16 cellular contexts compared by ENCODE assay signal in genomic region chr2:118584877-118585276, GRCh38.
DNase-seq lines count a peak whose midpoint lies in the region; TF ChIP-seq lines count a peak whose summit lies in the region.
"Had no signal": no experiment of that assay in that cellular context is flagged by ENCODE, and none has a peak within 500 bp of the region (broad histone marks: within the 10 kb centered on the region; RNA-seq: fewer than 3 reads in every experiment).

No MANE protein-coding gene starts in this region.

- intact Hi-C loops in esophagus squamous epithelium (cut with DNase I): no loop called here
- intact Hi-C loops in mammary epithelial cell (cut with micrococcal nuclease): no loop called here

- no peak overlapping the region for H2BK15ac ChIP-seq in mesendoderm (replicated peaks; ENCODE audit: low read depth)

- DNase-seq in astrocyte of the cerebellum (ENCODE audit: low read depth): peak; percentile 28
- DNase-seq in mesendoderm: peak; percentile 31
- no peak for DNase-seq in smooth muscle cell (lab: John Stamatoyannopoulos, UW; ENCODE audit: unreplicated experiment)
- DNase-seq in esophagus squamous epithelium (lab: John Stamatoyannopoulos, UW): no peak
- DNase-seq in BE2C: no peak
- DNase-seq in mammary epithelial cell: no peak
- DNase-seq: Caco-2; CD4-positive, CD25-positive, alpha-beta regulatory T cell; CD8-positive, alpha-beta T cell; DMS153; DND-41; GM23248; HFFc6 had no signal

- H2BK120ac ChIP-seq in mesendoderm (ENCODE audit: low read depth, low read length): no peak overlapping the region

- TF ChIP-seq CTCF in astrocyte of the cerebellum (IDR thresholded peaks at IDR 0.05; ENCODE audit: low read depth, low read length, missing control alignments): no peak
- no peak for TF ChIP-seq CTCF in smooth muscle cell (IDR thresholded peaks at IDR 0.05; ENCODE audit: borderline replicate concordance, insufficient read depth, poor library complexity, severe bottlenecking)
- no peak for TF ChIP-seq CTCF in esophagus squamous epithelium (IDR thresholded peaks at IDR 0.05)
- no peak for TF ChIP-seq CTCF in BE2C (IDR thresholded peaks at IDR 0.05; ENCODE audit: low read depth, low read length)
- TF ChIP-seq CTCF in mammary epithelial cell (conservative IDR thresholded peaks at IDR 0.05 in 1 of 2, IDR thresholded peaks at IDR 0.05 in 1 of 2; ENCODE audit: extremely low read depth in 1 of 2, insufficient read depth in 1 of 2, low read depth in 1 of 2, low read length in 2 of 2): no peak

- H3K4ac ChIP-seq in mesendoderm (ENCODE audit: low read depth, low read length): no peak overlapping the region

- H3K27me3 ChIP-seq in mesendoderm (ENCODE audit: insufficient read depth, low read length, poor library complexity) (no peaks in the 10 kb centered on the region), smooth muscle cell (ENCODE audit: low read depth) (no peaks in the 10 kb centered on the region), esophagus squamous epithelium (no peaks in the 10 kb centered on the region), BE2C (no peaks in the 10 kb centered on the region), mammary epithelial cell (ENCODE audit: insufficient read depth, low read length) (no peaks in the 10 kb centered on the region)
- H3K27me3 ChIP-seq: BLaER1 had no signal

- H3K79me1 ChIP-seq in mesendoderm (ENCODE audit: low read length): no peaks in the 10 kb centered on the region

- CTCF ChIA-PET in mammary epithelial cell (lab: Charles Lee; ENCODE audit: low non-redundant PET): no interaction called here

- H3K9me3 ChIP-seq in smooth muscle cell (replicated peaks; ENCODE audit: low read depth): no peaks in the 10 kb centered on the region
- no peaks in the 10 kb centered on the region for H3K9me3 ChIP-seq in esophagus squamous epithelium
- no peaks in the 10 kb centered on the region for H3K9me3 ChIP-seq in BE2C
- no peaks in the 10 kb centered on the region for H3K9me3 ChIP-seq in mammary epithelial cell (replicated peaks; ENCODE audit: insufficient read depth, low read length)
- H3K9me3 ChIP-seq: BLaER1, Caco-2, HAP-1 had no signal

- dilution Hi-C loops in mammary epithelial cell (cut with HindIII; ENCODE audit: low sequenced_read_pairs): no loop called here

- no peak overlapping the region for H3K23ac ChIP-seq in mesendoderm (ENCODE audit: low read length)

- H3K79me2 ChIP-seq in mesendoderm (ENCODE audit: control insufficient read depth, insufficient read depth, low read length) (no peaks in the 10 kb centered on the region), smooth muscle cell (ENCODE audit: low read depth) (no peaks in the 10 kb centered on the region), mammary epithelial cell (ENCODE audit: insufficient read depth, low read length) (no peaks in the 10 kb centered on the region)

- no peak overlapping the region for H3K56ac ChIP-seq in mesendoderm (ENCODE audit: low read length)

- H2AFZ ChIP-seq in smooth muscle cell (ENCODE audit: low read depth) (no peak overlapping the region), mammary epithelial cell (ENCODE audit: low read depth, low read length) (no peak overlapping the region)
- H2AFZ ChIP-seq: GM23248 had no signal

- no CpG with 5 or more reads among the region's 6 CpGs for WGBS in mesendoderm (ENCODE audit: extremely low coverage, insufficient coverage, low lambda C conversion rate)
- 37% methylated on average over 6 of the region's 6 CpGs for WGBS in smooth muscle cell (ENCODE audit: low lambda C conversion rate)
- WGBS in esophagus squamous epithelium, 2 donors: 72 to 80% methylated on average over 6 of the region's 6 CpGs
- 56% methylated on average over 6 of the region's 6 CpGs for WGBS in mammary epithelial cell (ENCODE audit: low coverage, missing lambda C conversion rate)

- TF ChIP-seq POLR2A in esophagus squamous epithelium (IDR thresholded peaks at IDR 0.05): no peak

- H3K27ac ChIP-seq in mesendoderm (ENCODE audit: low read depth, low read length) (no peak overlapping the region), smooth muscle cell (ENCODE audit: low read depth) (no peak overlapping the region), esophagus squamous epithelium (no peak overlapping the region), mammary epithelial cell (ENCODE audit: insufficient read depth, low read depth, low read length) (no peak overlapping the region)
- H3K27ac ChIP-seq: BLaER1, C4-2B, GM23248 had no signal

- H3K4me3 ChIP-seq in astrocyte of the cerebellum (ENCODE audit: low read depth, low read length): no peak overlapping the region
- H3K4me3 ChIP-seq in mesendoderm (ENCODE audit: low read length): no peak overlapping the region
- H3K4me3 ChIP-seq in smooth muscle cell: no peak overlapping the region
- H3K4me3 ChIP-seq in esophagus squamous epithelium: no peak overlapping the region
- no peak overlapping the region for H3K4me3 ChIP-seq in BE2C (ENCODE audit: low read depth, low read length)
- no peak overlapping the region for H3K4me3 ChIP-seq in mammary epithelial cell (replicated peaks in 1 of 3; ENCODE audit: insufficient read depth in 1 of 3, low read depth in 2 of 3, low read length in 3 of 3)
- H3K4me3 ChIP-seq: BLaER1, GM23248, HAP-1 had no signal

- H3K18ac ChIP-seq in mesendoderm (ENCODE audit: low read length): no peak overlapping the region

- H4K8ac ChIP-seq in mesendoderm (ENCODE audit: low read depth, low read length): no peak overlapping the region

- no peaks in the 10 kb centered on the region for H4K20me1 ChIP-seq in smooth muscle cell (ENCODE audit: low read depth)
- H4K20me1 ChIP-seq in mammary epithelial cell (ENCODE audit: insufficient read depth, low read length): no peaks in the 10 kb centered on the region
- H4K20me1 ChIP-seq: BLaER1 had no signal

- H3K36me3 ChIP-seq in mesendoderm (ENCODE audit: control insufficient read depth, insufficient read depth, low read length) (no peaks in the 10 kb centered on the region), smooth muscle cell (ENCODE audit: low read depth) (no peaks in the 10 kb centered on the region), esophagus squamous epithelium (no peaks in the 10 kb centered on the region), BE2C (no peaks in the 10 kb centered on the region), mammary epithelial cell (ENCODE audit: insufficient read depth, low read length) (no peaks in the 10 kb centered on the region)
- H3K36me3 ChIP-seq: BLaER1, HAP-1 had no signal

- H3F3A ChIP-seq in smooth muscle cell (ENCODE audit: low read depth): no peaks in the 10 kb centered on the region

- H3K4me1 ChIP-seq in mesendoderm (ENCODE audit: control insufficient read depth, low read depth, low read length) (peaks cover 7% of the 10 kb centered on the region), smooth muscle cell (ENCODE audit: low read depth) (peaks cover 10% of the 10 kb centered on the region), esophagus squamous epithelium (no peaks in the 10 kb centered on the region), BE2C (no peaks in the 10 kb centered on the region), mammary epithelial cell (ENCODE audit: insufficient read depth, low read length) (peaks cover 15% of the 10 kb centered on the region)
- H3K4me1 ChIP-seq: Caco-2, HAP-1 had no signal

- no TSS peak for BruUV-seq in mammary epithelial cell (replicated peaks; lab: Mats Ljungman, UMichigan)

- in situ Hi-C loops in astrocyte of the cerebellum (cut with HindIII; ENCODE audit: low sequenced_read_pairs): no loop called here
- in situ Hi-C loops in mammary epithelial cell (cut with MboI; ENCODE audit: low sequenced_read_pairs in 2 of 2): no loop called here

- H3K4me2 ChIP-seq in mesendoderm (ENCODE audit: low read length) (no peak overlapping the region), smooth muscle cell (peak overlapping the region; percentile 4), mammary epithelial cell (ENCODE audit: insufficient read depth, low read depth, low read length) (no peak overlapping the region)
- H3K4me2 ChIP-seq: BLaER1 had no signal

- H3K9ac ChIP-seq in mesendoderm (ENCODE audit: low read length): no peak overlapping the region
- H3K9ac ChIP-seq in smooth muscle cell (ENCODE audit: low read depth): no peak overlapping the region
- H3K9ac ChIP-seq in mammary epithelial cell (ENCODE audit: insufficient read depth, low read length): no peak overlapping the region
- H3K9ac ChIP-seq: BLaER1, GM23248 had no signal

- no peak overlapping the region for H2AK5ac ChIP-seq in mesendoderm (ENCODE audit: low read length)

- no peak overlapping the region for H4K5ac ChIP-seq in mesendoderm (ENCODE audit: low read length)

- no peak overlapping the region for H2BK5ac ChIP-seq in mesendoderm (ENCODE audit: low read length)

Comparison
In these comparisons a context has a peak if more than half of its experiments do, and no peak if none do; other contexts are left out.
1. DNase-seq: peak in astrocyte of the cerebellum (single experiment) and mesendoderm (single experiment); none in smooth muscle cell (single experiment), esophagus squamous epithelium (single experiment), BE2C (single experiment) and mammary epithelial cell (single experiment).